Comparison of ENCODE assay signal across 9 cellular contexts in the genomic region with DNA sequence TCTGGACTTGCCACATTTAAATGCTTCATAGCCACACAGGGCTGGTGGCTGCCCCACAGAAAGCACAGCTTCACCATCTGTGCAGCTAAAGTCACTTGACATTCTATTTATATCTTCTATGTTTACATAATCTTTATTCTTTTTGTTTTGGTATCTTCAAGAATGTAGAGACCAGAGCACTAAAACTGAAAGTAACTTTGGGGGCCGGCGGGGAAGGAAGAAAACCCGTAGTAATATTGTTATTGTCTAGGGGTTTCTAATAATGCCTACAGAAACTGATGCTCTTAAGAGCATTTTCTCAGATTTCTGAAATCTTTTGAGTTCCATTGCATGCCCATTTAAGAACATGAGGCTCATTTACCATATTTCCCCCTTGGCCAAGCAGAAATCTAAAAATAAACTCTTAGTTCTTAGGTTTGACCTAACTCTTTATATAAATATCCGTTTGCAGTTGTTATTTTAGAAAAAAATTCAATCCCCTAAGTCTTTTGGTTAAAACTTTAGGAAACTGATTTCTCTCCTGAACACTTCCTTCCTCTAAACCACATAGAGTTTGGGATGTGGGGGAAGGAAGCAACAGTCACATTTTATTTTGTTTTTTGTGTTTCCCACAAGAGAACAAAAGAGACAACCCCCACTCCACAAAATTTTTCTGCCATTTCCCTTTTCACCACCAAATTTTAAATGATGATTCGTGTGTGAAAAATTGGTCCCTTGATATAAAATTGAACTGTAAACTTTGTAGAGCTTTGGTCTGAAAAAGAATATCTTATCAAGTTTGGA.
DNase-seq lines count a peak whose midpoint lies in the region; ATAC-seq and TF ChIP-seq lines count a peak whose summit lies in the region.
"Had no signal": no experiment of that assay in that cellular context is flagged by ENCODE, and none has a peak within 500 bp of the region (broad histone marks: within the 10 kb centered on the region; RNA-seq: fewer than 3 reads in every experiment).

No MANE protein-coding gene starts in this region.

- no peaks in the 10 kb centered on the region for H3K36me3 ChIP-seq in muscle layer of duodenum (ENCODE audit: control insufficient read depth in 1 of 2, insufficient read depth in 2 of 2, low read length in 2 of 2)

- peak overlapping the region; percentile 61 for H3K27ac ChIP-seq in muscle layer of duodenum (ENCODE audit: low read length)

- peaks cover 0 to 3% of the 10 kb centered on the region in 2 donors for H3K4me1 ChIP-seq in muscle layer of duodenum (ENCODE audit: control insufficient read depth in 1 of 2, insufficient read depth in 2 of 2, low read length in 2 of 2)

- no peak for DNase-seq in stimulated activated CD4-positive, alpha-beta T cell treated with anti-CD3 and anti-CD28 coated beads, Interleukin-1b, Interleukin-23, amount 100 ng/mL, for 48 hours
- DNase-seq in DMS79 treated with DMSO at 0.1 percent for 48 hours (lab: John Stamatoyannopoulos, UW) = no peak
- DNase-seq in HPDE6-E6E7 (ENCODE audit: extremely low spot score) = no peak
- DNase-seq in effector CD8-positive, alpha-beta T cell (lab: John Stamatoyannopoulos, UW) = no peak

- peak overlapping the region; percentile 38 to 59 for H3K4me3 ChIP-seq in muscle layer of duodenum (ENCODE audit: low read depth in 1 of 2, low read length in 2 of 2)

- H3K9me3 ChIP-seq in muscle layer of duodenum (ENCODE audit: control insufficient read depth in 1 of 2, low read length in 2 of 2) = no peaks in the 10 kb centered on the region

- peak; percentile 100 for ATAC-seq in GM18907 (IDR thresholded peaks at IDR 0.05; ENCODE audit: unreplicated experiment)
- ATAC-seq in HG02852 (IDR thresholded peaks at IDR 0.05; ENCODE audit: unreplicated experiment) = peak; percentile 100
- ATAC-seq in SK-N-SH treated with all-trans-retinoic acid at 6 μM for 48 hours = peak; percentile 43; the same call in 2 of the 3 replicates
- ATAC-seq: left colon had no signal

- no peaks in the 10 kb centered on the region for H3K27me3 ChIP-seq in muscle layer of duodenum (ENCODE audit: low read depth, low read length)

TF ChIP-seq in SK-N-SH treated with all-trans-retinoic acid at 6 μM for 48 hours, 23 proteins besides CTCF, POLR2A, EP300 and RAD21:
- no peak for TF ChIP-seq RARB (CRISPR knock-in tag; IDR thresholded peaks at IDR 0.05)
TF ChIP-seq in SK-N-SH treated with all-trans-retinoic acid at 6 μM for 48 hours: peak in this region for 0.

Comparison
In these comparisons a context has a peak if more than half of its experiments do, and no peak if none do; other contexts are left out.
1. ATAC-seq: peak in every context shown above with its lines; median percentile 100 in GM18907; 100 in HG02852; 43 in SK-N-SH treated with all-trans-retinoic acid at 6 μM for 48 hours.